8 cellular contexts compared by ENCODE assay signal in the genomic region with DNA sequence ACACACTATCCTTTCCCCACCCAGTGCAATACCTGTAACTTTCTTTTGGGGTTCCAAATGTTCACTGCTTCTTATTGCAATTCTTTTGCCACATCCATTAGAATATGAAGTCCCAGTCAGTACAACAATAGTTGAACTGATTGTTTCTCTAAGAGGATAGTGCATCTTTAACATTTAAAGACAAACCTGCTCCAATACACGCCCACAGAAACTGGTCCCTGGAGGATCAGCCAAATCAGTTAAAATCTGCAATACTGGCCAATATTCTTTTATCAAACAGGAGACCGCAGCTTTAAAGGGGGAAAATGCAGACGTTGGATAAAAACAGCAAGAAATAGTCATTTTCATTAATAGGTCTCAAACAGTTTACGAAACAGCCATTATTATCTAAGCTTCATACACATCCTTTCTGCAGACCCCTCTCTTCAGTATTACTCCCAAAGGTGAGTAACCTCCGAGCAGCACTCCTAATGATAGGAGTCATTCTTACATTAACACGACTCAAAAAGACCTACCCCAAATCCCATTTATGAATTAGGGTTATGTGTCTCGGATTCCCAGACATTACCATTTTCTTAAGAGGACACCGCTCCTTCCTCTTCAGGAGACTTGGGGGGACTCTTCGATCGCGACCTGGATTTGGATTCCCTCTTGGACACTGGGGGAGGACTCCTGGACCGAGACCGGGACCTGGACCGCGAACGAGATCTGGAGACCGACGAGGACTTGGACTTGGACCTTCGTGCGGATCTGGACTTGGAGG. TPM values are rescaled to one million over a fixed set of nuclear protein-coding genes. Genes with fewer than 3 reads are reported as not detected.
A peak's percentile ranks its signal among the peaks of the same experiment; 100 is the strongest.
DNase-seq lines count a peak whose midpoint lies in the region; ATAC-seq and TF ChIP-seq lines count a peak whose summit lies in the region.

No MANE protein-coding gene starts in this region.

- no peaks in the 10 kb centered on the region for H3K27me3 Mint-ChIP-seq in activated naive CD4-positive, alpha-beta T cell treated with anti-CD3 and anti-CD28 coated beads for 36 hours (ENCODE audit: low read depth)
- no peaks in the 10 kb centered on the region for H3K27me3 Mint-ChIP-seq in activated naive CD8-positive, alpha-beta T cell treated with anti-CD3 and anti-CD28 coated beads, Interleukin-2, amount 50 U/mL, for 24 hours

- TF ChIP-seq POLR2A in tibial nerve (IDR thresholded peaks at IDR 0.05), result no peak

- no peaks in the 10 kb centered on the region for H3K9me3 ChIP-seq in left lung
- H3K9me3 ChIP-seq in tibial nerve, result no peaks in the 10 kb centered on the region

- H3K4me3 Mint-ChIP-seq in activated naive CD4-positive, alpha-beta T cell treated with anti-CD3 and anti-CD28 coated beads for 36 hours, result peak overlapping the region; percentile 94
- peak overlapping the region; percentile 98 for H3K4me3 Mint-ChIP-seq in activated naive CD8-positive, alpha-beta T cell treated with anti-CD3 and anti-CD28 coated beads, Interleukin-2, amount 50 U/mL, for 24 hours

- CTCF ChIA-PET in activated naive CD4-positive, alpha-beta T cell treated with anti-CD3 and anti-CD28 coated beads for 36 hours (lab: Charles Lee), result interaction anchor here (0.6 to 0.7 kb wide), 2 partner anchors 18 to 420 kb away, joined by 4 to 5 read pairs; no protein-coding TSS in a partner anchor

- ATAC-seq in activated naive CD8-positive, alpha-beta T cell treated with anti-CD3 and anti-CD28 coated beads, Interleukin-2, amount 50 U/mL, for 24 hours, result no peak
- no peak for ATAC-seq in left lung
- no peak for ATAC-seq in HG02840 (IDR thresholded peaks at IDR 0.05; ENCODE audit: low FRiP score, unreplicated experiment)
- ATAC-seq in GM21825 (IDR thresholded peaks at IDR 0.05; ENCODE audit: unreplicated experiment), result no peak

- peaks cover 0 to 54% of the 10 kb centered on the region in 2 donors for H3K36me3 ChIP-seq in left lung
- H3K36me3 ChIP-seq in tibial nerve, result peaks cover 0 to 52% (median 13%) of the 10 kb centered on the region in 3 donors

- peaks cover 50% of the 10 kb centered on the region for H3K36me3 Mint-ChIP-seq in activated naive CD4-positive, alpha-beta T cell treated with anti-CD3 and anti-CD28 coated beads for 36 hours (ENCODE audit: low read depth)
- H3K36me3 Mint-ChIP-seq in activated naive CD8-positive, alpha-beta T cell treated with anti-CD3 and anti-CD28 coated beads, Interleukin-2, amount 50 U/mL, for 24 hours (ENCODE audit: low read depth), result peaks cover 52% of the 10 kb centered on the region

- H3K27me3 ChIP-seq in left lung (no peaks in the 10 kb centered on the region), tibial nerve (no peaks in the 10 kb centered on the region)

- peak overlapping the region; percentile 98 for H3K27ac Mint-ChIP-seq in activated naive CD4-positive, alpha-beta T cell treated with anti-CD3 and anti-CD28 coated beads for 36 hours
- H3K27ac Mint-ChIP-seq in activated naive CD8-positive, alpha-beta T cell treated with anti-CD3 and anti-CD28 coated beads, Interleukin-2, amount 50 U/mL, for 24 hours, result peak overlapping the region; percentile 98

- H3K4me1 Mint-ChIP-seq in activated naive CD4-positive, alpha-beta T cell treated with anti-CD3 and anti-CD28 coated beads for 36 hours (ENCODE audit: low read depth), result peaks cover 47% of the 10 kb centered on the region
- peaks cover 60% of the 10 kb centered on the region for H3K4me1 Mint-ChIP-seq in activated naive CD8-positive, alpha-beta T cell treated with anti-CD3 and anti-CD28 coated beads, Interleukin-2, amount 50 U/mL, for 24 hours

- H3K4me1 ChIP-seq in left lung (peaks cover 22 to 75% of the 10 kb centered on the region in 2 donors), tibial nerve (peaks cover 0 to 76% (median 43%) of the 10 kb centered on the region in 4 donors)

- H3K9me3 Mint-ChIP-seq in activated naive CD4-positive, alpha-beta T cell treated with anti-CD3 and anti-CD28 coated beads for 36 hours, result no peaks in the 10 kb centered on the region
- H3K9me3 Mint-ChIP-seq in activated naive CD8-positive, alpha-beta T cell treated with anti-CD3 and anti-CD28 coated beads, Interleukin-2, amount 50 U/mL, for 24 hours, result no peaks in the 10 kb centered on the region

- H3K27ac ChIP-seq in left lung, result peak overlapping the region; percentile 99
- peak overlapping the region; percentile 99 to 100 (median 100) for H3K27ac ChIP-seq in tibial nerve

- H3K4me3 ChIP-seq in left lung, result peak overlapping the region; percentile 97 to 98
- H3K4me3 ChIP-seq in tibial nerve, result peak overlapping the region; percentile 81 to 98 (median 88)

- intact Hi-C loops in activated naive CD4-positive, alpha-beta T cell treated with anti-CD3 and anti-CD28 coated beads for 36 hours (cut with micrococcal nuclease), result loop anchor here (2.0 to 5.0 kb wide), 6 partner anchors 45 to 717 kb away; a partner anchor contains a TSS
- intact Hi-C loops in left lung (cut with DNase I), result no loop called here

- peak in 1 of 2 donors; percentile 4 for TF ChIP-seq CTCF in left lung (IDR thresholded peaks at IDR 0.05)
- TF ChIP-seq CTCF in tibial nerve (IDR thresholded peaks at IDR 0.05), result no peak

- WGBS in tibial nerve, 2 donors, result 2% methylated on average over 20 of the region's 20 CpGs

- no peak for TF ChIP-seq EP300 in tibial nerve (IDR thresholded peaks at IDR 0.05)

- no peak for DNase-seq in activated naive CD4-positive, alpha-beta T cell treated with anti-CD3 and anti-CD28 coated beads for 36 hours
- DNase-seq in activated naive CD4-positive, alpha-beta T cell treated with anti-CD3 and anti-CD28 coated beads, Interleukin-2, amount 50 U/mL, for 16 hours, result no peak
- no peak for DNase-seq in activated naive CD8-positive, alpha-beta T cell treated with anti-CD3 and anti-CD28 coated beads, Interleukin-2, amount 50 U/mL, for 24 hours
- DNase-seq in left lung, result no peak
- no peak for DNase-seq in tibial nerve (ENCODE audit: low spot score in 2 of 2)
- DNase-seq in GM03348 (ENCODE audit: low spot score), result no peak

RNA-seq across cellular contexts. Expression of a gene that starts 1.4 kb away (rescaled TPM):
- total RNA-seq in activated naive CD4-positive, alpha-beta T cell treated with anti-CD3 and anti-CD28 coated beads for 36 hours, result 100 to 1,000 TPM; 241 to 263 TPM
- total RNA-seq in left lung, result 100 to 1,000 TPM; 114 to 174 TPM
- total RNA-seq in tibial nerve, result 100 to 1,000 TPM; 196 to 452 (median 271) TPM

RNA-seq across cellular contexts. Expression of a gene that starts 2.2 kb away (rescaled TPM):
- total RNA-seq in activated naive CD4-positive, alpha-beta T cell treated with anti-CD3 and anti-CD28 coated beads for 36 hours, result 10 to 100 TPM; 15.0 to 15.8 TPM
- total RNA-seq in left lung (10 to 100 TPM; 23.6 to 38.2 TPM), tibial nerve (10 to 100 TPM; 25.8 to 61.0 (median 37.1) TPM)

RNA-seq across cellular contexts. Expression of a gene that starts 9.1 kb away (rescaled TPM):
- 10 to 100 TPM; 18.9 to 20.0 TPM for total RNA-seq in activated naive CD4-positive, alpha-beta T cell treated with anti-CD3 and anti-CD28 coated beads for 36 hours
- total RNA-seq in left lung, result 10 to 100 TPM; 30.6 to 33.5 TPM
- 10 to 100 TPM; 27.8 to 50.2 (median 30.8) TPM for total RNA-seq in tibial nerve

RNA-seq across cellular contexts. Expression of a gene that starts 9.4 kb away (rescaled TPM):
- 10 to 100 TPM; 33.0 to 33.6 TPM for total RNA-seq in activated naive CD4-positive, alpha-beta T cell treated with anti-CD3 and anti-CD28 coated beads for 36 hours
- total RNA-seq in left lung (10 to 100 TPM; 23.5 to 35.9 TPM), tibial nerve (10 to 100 TPM; 14.0 to 45.0 (median 34.2) TPM)

RNA-seq across cellular contexts. Expression of a gene that starts 25.0 kb away (rescaled TPM):
- total RNA-seq in activated naive CD4-positive, alpha-beta T cell treated with anti-CD3 and anti-CD28 coated beads for 36 hours, result 1 to 10 TPM; 3.8 to 4.2 TPM
- total RNA-seq in left lung, result 100 to 1,000 TPM in 1 of 2 donors, 10 to 100 TPM in 1; 83.2 to 211 TPM
- total RNA-seq in tibial nerve, result 100 to 1,000 TPM; 124 to 230 (median 197) TPM
